In the genomic region with DNA sequence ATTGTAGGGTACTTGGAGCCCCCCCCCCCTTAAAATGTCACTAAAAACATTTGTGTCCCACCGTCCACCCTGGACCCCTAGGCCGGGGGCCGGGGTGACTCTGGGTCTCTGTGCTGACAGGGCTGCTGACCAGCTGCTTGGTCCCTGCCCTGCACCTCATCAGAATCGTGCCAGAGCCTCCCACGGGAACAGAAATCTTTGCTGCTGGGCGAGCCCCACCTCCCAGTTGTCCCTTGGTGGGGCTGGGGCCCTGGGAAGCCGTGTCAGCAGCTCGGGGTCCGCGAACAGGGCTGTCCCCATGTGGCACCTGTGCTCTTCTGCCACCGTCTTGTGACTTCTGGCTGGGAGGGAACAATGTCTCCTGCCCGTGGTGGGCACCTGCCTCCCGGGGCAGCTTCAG, we compare ENCODE assay signal across 19 cellular contexts. TPM values are rescaled to one million over a fixed set of nuclear protein-coding genes. Genes with fewer than 3 reads are reported as not detected.
DNase-seq lines count a peak whose midpoint lies in the region; ATAC-seq and TF ChIP-seq lines count a peak whose summit lies in the region.
"Had no signal": no experiment of that assay in that cellular context is flagged by ENCODE, and none has a peak within 500 bp of the region (broad histone marks: within the 10 kb centered on the region; RNA-seq: fewer than 3 reads in every experiment).

No MANE protein-coding gene starts in this region.

- peaks cover 24% of the 10 kb centered on the region for H3K36me3 Mint-ChIP-seq in Caco-2 (ENCODE audit: insufficient read depth, unreplicated experiment)
- peaks cover 0 to 13% (median 0%) of the 10 kb centered on the region in 5 donors for H3K36me3 Mint-ChIP-seq in naive thymus-derived CD4-positive, alpha-beta T cell

- peaks cover 93 to 98% (median 95%) of the 10 kb centered on the region in 11 experiments for H4K20me1 ChIP-seq in BLaER1 treated with 17β-estradiol and CSF1 and Interleukin-3, amounts not matched to agents 10 nM and 100 nM

- H3K27me3 ChIP-seq in right cardiac atrium (ENCODE audit: control insufficient read depth, insufficient read depth) (no peaks in the 10 kb centered on the region), heart left ventricle (no peaks in the 10 kb centered on the region), RWPE2 (ENCODE audit: insufficient read depth, poor library complexity, severe bottlenecking) (no peaks in the 10 kb centered on the region), Caco-2 (replicated peaks; ENCODE audit: control insufficient read depth, insufficient read depth, low read length) (no peaks in the 10 kb centered on the region), esophagus squamous epithelium (no peaks in the 10 kb centered on the region)
- peaks cover 0 to 18% (median 0%) of the 10 kb centered on the region in 11 experiments; a peak in 2 of 22 replicates for H3K27me3 ChIP-seq in BLaER1 treated with 17β-estradiol and CSF1 and Interleukin-3, amounts not matched to agents 10 nM and 100 nM
- no peaks in the 10 kb centered on the region for H3K27me3 ChIP-seq in naive thymus-derived CD4-positive, alpha-beta T cell (ENCODE audit: control insufficient read depth in 2 of 2, insufficient read depth in 2 of 2, low read length in 2 of 2)
- H3K27me3 ChIP-seq: BE2C had no signal

- H3K9ac ChIP-seq in BLaER1 treated with 17β-estradiol and CSF1 and Interleukin-3, amounts not matched to agents 10 nM and 100 nM = peak overlapping the region in 5 of 11 experiments; percentile 11 to 70 (median 34); a peak in 6 of 22 replicates

- H3K4me2 ChIP-seq in BLaER1 treated with 17β-estradiol and CSF1 and Interleukin-3, amounts not matched to agents 10 nM and 100 nM = peak overlapping the region; percentile 41 to 100 (median 93)

- no peaks in the 10 kb centered on the region for H3K27me3 Mint-ChIP-seq in Caco-2 (ENCODE audit: insufficient read depth, unreplicated experiment)
- no peaks in the 10 kb centered on the region for H3K27me3 Mint-ChIP-seq in naive thymus-derived CD4-positive, alpha-beta T cell
- H3K27me3 Mint-ChIP-seq: CD4-positive, alpha-beta memory T cell; CD4-positive, CD25-positive, alpha-beta regulatory T cell; CD8-positive, alpha-beta memory T cell had no signal

- intact Hi-C loops in right cardiac atrium (cut with DNase I) (no loop called here), heart left ventricle (cut with DNase I) (no loop called here), Caco-2 (cut with micrococcal nuclease; ENCODE audit: unreplicated experiment) (no loop called here), esophagus squamous epithelium (cut with DNase I) (no loop called here)
- intact Hi-C loops in naive thymus-derived CD4-positive, alpha-beta T cell (cut with micrococcal nuclease) = no loop called here

- no peak for TF ChIP-seq CTCF in heart left ventricle (IDR thresholded peaks at IDR 0.05)
- no peak for TF ChIP-seq CTCF in RWPE2 (IDR thresholded peaks at IDR 0.05; ENCODE audit: poor library complexity, severe bottlenecking)
- TF ChIP-seq CTCF in Caco-2 (IDR thresholded peaks at IDR 0.05; ENCODE audit: insufficient read depth in 1 of 2, low read depth in 1 of 2, low read length in 1 of 2, severe bottlenecking in 1 of 2, unreplicated experiment in 1 of 2) = no peak
- TF ChIP-seq CTCF in esophagus squamous epithelium (IDR thresholded peaks at IDR 0.05) = no peak

- POLR2A ChIA-PET in Caco-2 (lab: Charles Lee) = no interaction called here
- POLR2A ChIA-PET in naive thymus-derived CD4-positive, alpha-beta T cell (lab: Charles Lee) = interaction anchor here (0.7 to 1.3 kb wide), 2 partner anchors 14 to 277 kb away, joined by 3 read pairs; no protein-coding TSS in a partner anchor

- H3K36me3 ChIP-seq in heart left ventricle (peaks cover 0 to 93% (median 70%) of the 10 kb centered on the region in 9 donors), RWPE2 (ENCODE audit: low read depth) (peaks cover 34% of the 10 kb centered on the region), Caco-2 (ENCODE audit: control insufficient read depth, insufficient read depth, low read length) (peaks cover 2% of the 10 kb centered on the region; the same call in 1 of the 2 replicates), esophagus squamous epithelium (peaks cover 59 to 96% (median 61%) of the 10 kb centered on the region in 3 donors)
- H3K36me3 ChIP-seq in BLaER1 treated with 17β-estradiol and CSF1 and Interleukin-3, amounts not matched to agents 10 nM and 100 nM = peaks cover 66 to 93% (median 88%) of the 10 kb centered on the region in 11 experiments
- peaks cover 0 to 91% (median 13%) of the 10 kb centered on the region in 3 experiments for H3K36me3 ChIP-seq in naive thymus-derived CD4-positive, alpha-beta T cell (ENCODE audit: control insufficient read depth in 2 of 3, insufficient read depth in 3 of 3, low read length in 3 of 3)

- TF ChIP-seq POLR2A in heart left ventricle (IDR thresholded peaks at IDR 0.05) (no peak), esophagus squamous epithelium (IDR thresholded peaks at IDR 0.05) (no peak)

- H3K9me3 Mint-ChIP-seq in Caco-2 (ENCODE audit: unreplicated experiment) = no peaks in the 10 kb centered on the region
- H3K9me3 Mint-ChIP-seq in naive thymus-derived CD4-positive, alpha-beta T cell = no peaks in the 10 kb centered on the region
- H3K9me3 Mint-ChIP-seq: CD14-positive monocyte; CD4-positive, CD25-positive, alpha-beta regulatory T cell; CD8-positive, alpha-beta memory T cell had no signal

- H3K4me3 Mint-ChIP-seq in Caco-2 (ENCODE audit: unreplicated experiment) = no peak overlapping the region
- no peak overlapping the region for H3K4me3 Mint-ChIP-seq in naive thymus-derived CD4-positive, alpha-beta T cell
- H3K4me3 Mint-ChIP-seq: CD14-positive monocyte; CD4-positive, alpha-beta memory T cell; CD4-positive, CD25-positive, alpha-beta regulatory T cell; CD8-positive, alpha-beta memory T cell had no signal

- H3K4me3 ChIP-seq in right cardiac atrium (ENCODE audit: low read length) (no peak overlapping the region), heart left ventricle (no peak overlapping the region), RWPE2 (ENCODE audit: severe bottlenecking) (no peak overlapping the region), Caco-2 (ENCODE audit: low read depth, low read length) (no peak overlapping the region), esophagus squamous epithelium (no peak overlapping the region)
- peak overlapping the region in 1 of 10 experiments; percentile 19; a peak in 1 of 20 replicates for H3K4me3 ChIP-seq in BLaER1 treated with 17β-estradiol and CSF1 and Interleukin-3, amounts not matched to agents 10 nM and 100 nM
- H3K4me3 ChIP-seq in naive thymus-derived CD4-positive, alpha-beta T cell (ENCODE audit: low read length) = no peak overlapping the region

- ATAC-seq in right cardiac atrium (no peak), heart left ventricle (no peak), RWPE2 (ENCODE audit: low read depth) (no peak)
- no peak for ATAC-seq in naive thymus-derived CD4-positive, alpha-beta T cell

- 91% methylated on average over 13 of the region's 13 CpGs for whole genome bisulfite sequencing in right cardiac atrium
- WGBS in heart left ventricle, 4 donors = 86 to 90% (median 90%) methylated on average over 5 to 13 of the region's 13 CpGs
- 89% methylated on average over 8 of the region's 13 CpGs; no CpG with 5 or more reads in 1 of the 2 donors for WGBS in esophagus squamous epithelium, 2 donors

- no TSS peak for BruUV-seq in Caco-2 (replicated peaks; lab: Mats Ljungman, UMichigan)

- no peaks in the 10 kb centered on the region for H3K4me1 Mint-ChIP-seq in Caco-2 (ENCODE audit: low read depth, unreplicated experiment)
- H3K4me1 Mint-ChIP-seq in naive thymus-derived CD4-positive, alpha-beta T cell = peaks cover 0 to 5% (median 0%) of the 10 kb centered on the region in 7 donors
- H3K4me1 Mint-ChIP-seq: CD14-positive monocyte; CD4-positive, alpha-beta memory T cell; CD4-positive, CD25-positive, alpha-beta regulatory T cell; CD8-positive, alpha-beta memory T cell had no signal

- CTCF ChIA-PET in Caco-2 (lab: Charles Lee) = no interaction called here
- CTCF ChIA-PET in naive thymus-derived CD4-positive, alpha-beta T cell (lab: Charles Lee) = no interaction called here

- H3K4me1 ChIP-seq in right cardiac atrium (ENCODE audit: control insufficient read depth, insufficient read depth, low read length) = no peaks in the 10 kb centered on the region
- peaks cover 0 to 24% (median 11%) of the 10 kb centered on the region in 12 donors for H3K4me1 ChIP-seq in heart left ventricle
- H3K4me1 ChIP-seq in BLaER1 treated with 17β-estradiol and CSF1 and Interleukin-3, amounts not matched to agents 10 nM and 100 nM = peaks cover 19 to 72% (median 61%) of the 10 kb centered on the region in 10 experiments
- H3K4me1 ChIP-seq in RWPE2 (ENCODE audit: insufficient read depth, poor library complexity, severe bottlenecking) = no peaks in the 10 kb centered on the region
- no peaks in the 10 kb centered on the region for H3K4me1 ChIP-seq in Caco-2
- no peaks in the 10 kb centered on the region for H3K4me1 ChIP-seq in esophagus squamous epithelium
- no peaks in the 10 kb centered on the region for H3K4me1 ChIP-seq in naive thymus-derived CD4-positive, alpha-beta T cell (ENCODE audit: control insufficient read depth in 2 of 2, insufficient read depth in 2 of 2, low read length in 2 of 2)
- H3K4me1 ChIP-seq: BE2C had no signal

- H3K27ac Mint-ChIP-seq in Caco-2 (ENCODE audit: unreplicated experiment) = no peak overlapping the region
- no peak overlapping the region for H3K27ac Mint-ChIP-seq in naive thymus-derived CD4-positive, alpha-beta T cell
- H3K27ac Mint-ChIP-seq: CD4-positive, alpha-beta memory T cell; CD4-positive, CD25-positive, alpha-beta regulatory T cell; CD8-positive, alpha-beta memory T cell had no signal

- H3K27ac ChIP-seq in right cardiac atrium (ENCODE audit: low read length) (no peak overlapping the region), heart left ventricle (no peak overlapping the region), RWPE2 (ENCODE audit: poor library complexity, severe bottlenecking) (no peak overlapping the region), esophagus squamous epithelium (no peak overlapping the region)
- no peak overlapping the region for H3K27ac ChIP-seq in BLaER1 treated with 17β-estradiol and CSF1 and Interleukin-3, amounts not matched to agents 10 nM and 100 nM
- no peak overlapping the region for H3K27ac ChIP-seq in naive thymus-derived CD4-positive, alpha-beta T cell (ENCODE audit: low read depth, low read length)

- no peaks in the 10 kb centered on the region for H3K9me3 ChIP-seq in right cardiac atrium (ENCODE audit: control insufficient read depth, low read length)
- H3K9me3 ChIP-seq in heart left ventricle = no peaks in the 10 kb centered on the region
- no peaks in the 10 kb centered on the region for H3K9me3 ChIP-seq in BLaER1 treated with 17β-estradiol and CSF1 and Interleukin-3, amounts not matched to agents 10 nM and 100 nM (replicated peaks in 1 of 11)
- H3K9me3 ChIP-seq in RWPE2 (ENCODE audit: severe bottlenecking) = no peaks in the 10 kb centered on the region
- H3K9me3 ChIP-seq in Caco-2 = no peaks in the 10 kb centered on the region
- H3K9me3 ChIP-seq in esophagus squamous epithelium = no peaks in the 10 kb centered on the region
- no peaks in the 10 kb centered on the region for H3K9me3 ChIP-seq in naive thymus-derived CD4-positive, alpha-beta T cell (ENCODE audit: control insufficient read depth in 2 of 3, low read length in 3 of 3)
- H3K9me3 ChIP-seq: BE2C had no signal

- DNase-seq in right cardiac atrium (peak in 2 of 3 donors; percentile 37 to 38), heart left ventricle (no peak), RWPE2 (ENCODE audit: low spot score) (peak; percentile 35), Caco-2 (no peak), esophagus squamous epithelium (lab: John Stamatoyannopoulos, UW) (no peak)
- DNase-seq in naive thymus-derived CD4-positive, alpha-beta T cell = no peak
- DNase-seq: 8988T; ACHN; BE2C; C1 segment of cervical spinal cord; Calu3; CD4-positive, CD25-positive, alpha-beta regulatory T cell; CD8-positive, alpha-beta memory T cell; COR-L47; DMS79 treated with DMSO at 0.1 percent for 48 hours; GF-D8 had no signal

RNA-seq across cellular contexts. Expression of a gene that starts 18.5 kb away (rescaled TPM):
- total RNA-seq in right cardiac atrium = 10 to 100 TPM; 10.6 to 13.7 (median 12.0) TPM
- 11.1 TPM for polyA plus RNA-seq in right cardiac atrium
- total RNA-seq in heart left ventricle = 10 to 100 TPM in 6 of 9 donors, 1 to 10 TPM in 3; 9.1 to 24.3 (median 11.1) TPM
- polyA plus RNA-seq in heart left ventricle = 10 to 100 TPM in 1 of 2 donors, 1 to 10 TPM in 1; 6.2 to 15.7 TPM
- total RNA-seq in Caco-2 (2022) = 30.4 and 33.3 TPM in 2 replicates
- total RNA-seq in esophagus squamous epithelium = 10 to 100 TPM; 24.8 to 51.9 (median 40.3) TPM
- 10 to 100 TPM; 21.4 to 37.5 (median 24.6) TPM for total RNA-seq in naive thymus-derived CD4-positive, alpha-beta T cell
- 10 to 100 TPM; 15.7 to 26.2 TPM for polyA plus RNA-seq in naive thymus-derived CD4-positive, alpha-beta T cell

RNA-seq across cellular contexts. Expression of a gene that starts 19.2 kb away (rescaled TPM):
- total RNA-seq in right cardiac atrium (under 1 TPM; 0.32 to 0.64 (median 0.37) TPM), heart left ventricle (1 to 10 TPM in 1 of 9 donors, under 1 TPM in 5, not detected in 3; 0.19 to 1.3 (median 0.53) TPM), Caco-2 (2022) (0.72 and 1.1 TPM in 2 replicates), esophagus squamous epithelium (100 to 1,000 TPM; 188 to 463 (median 228) TPM)
- polyA plus RNA-seq in right cardiac atrium (0.25 TPM), heart left ventricle (under 1 TPM; 0.25 to 0.38 TPM)
- 1 to 10 TPM in 2 of 5 experiments, under 1 TPM in 3; 0.32 to 1.6 (median 0.98) TPM for total RNA-seq in naive thymus-derived CD4-positive, alpha-beta T cell
- under 1 TPM in 1 of 2 donors, not detected in 1; 0.39 TPM for polyA plus RNA-seq in naive thymus-derived CD4-positive, alpha-beta T cell
- polyA plus RNA-seq: CD14-positive monocyte; CD4-positive, alpha-beta memory T cell; CD8-positive, alpha-beta memory T cell had no signal

RNA-seq across cellular contexts. Expression of a gene that starts 51.7 kb away (rescaled TPM):
- total RNA-seq in right cardiac atrium = 100 to 1,000 TPM; 299 to 352 (median 320) TPM
- 402 TPM for polyA plus RNA-seq in right cardiac atrium
- total RNA-seq in heart left ventricle = 100 to 1,000 TPM; 112 to 315 (median 233) TPM
- polyA plus RNA-seq in heart left ventricle = 100 to 1,000 TPM; 196 to 540 TPM
- total RNA-seq in Caco-2 (2022) = 332 and 382 TPM in 2 replicates
- total RNA-seq in esophagus squamous epithelium = 100 to 1,000 TPM in 3 of 4 donors, 10 to 100 TPM in 1; 80.7 to 290 (median 233) TPM
- total RNA-seq in naive thymus-derived CD4-positive, alpha-beta T cell = 1,000 to 10,000 TPM in 4 of 5 experiments, 100 to 1,000 TPM in 1; 590 to 1,259 (median 1,020) TPM
- 100 to 1,000 TPM in 1 of 2 donors, 10 to 100 TPM in 1; 52.1 to 119 TPM for polyA plus RNA-seq in naive thymus-derived CD4-positive, alpha-beta T cell

Comparison
In these comparisons a context has a peak if more than half of its experiments do, and no peak if none do; other contexts are left out.
1. DNase-seq: peak in right cardiac atrium (2 of 3) and RWPE2 (single experiment); none in heart left ventricle (0 of 5), Caco-2 (0 of 2), esophagus squamous epithelium (single experiment) and naive thymus-derived CD4-positive, alpha-beta T cell (0 of 9).
2. RNA of a gene that starts 19.2 kb away (total RNA-seq): 188 to 463 TPM in esophagus squamous epithelium; 0.72 to 1.1 TPM in Caco-2, 0.32 to 1.6 TPM in naive thymus-derived CD4-positive, alpha-beta T cell, 0.32 to 0.64 TPM in right cardiac atrium and 0.19 to 1.3 TPM in heart left ventricle; every median in the first group is over 10 times any median in the second.